20 cellular contexts compared by ENCODE assay signal in genomic region chr7:25633420-25633819, GRCh38.
DNase-seq lines count a peak whose midpoint lies in the region; ATAC-seq, FAIRE-seq and TF ChIP-seq lines count a peak whose summit lies in the region.
"Had no signal": no experiment of that assay in that cellular context is flagged by ENCODE, and none has a peak within 500 bp of the region (broad histone marks: within the 10 kb centered on the region; RNA-seq: fewer than 3 reads in every experiment).

No MANE protein-coding gene starts in this region.

- FAIRE-seq in endometrium (lab: Jason Lieb, UNC): peak; percentile 91
- FAIRE-seq: GM18507 had no signal

- peaks cover 2% of the 10 kb centered on the region for H3K9me3 Mint-ChIP-seq in osteocyte (ENCODE audit: unreplicated experiment)
- H3K9me3 Mint-ChIP-seq: GM23338, H9 had no signal

- H3K4me1 Mint-ChIP-seq in osteocyte (ENCODE audit: unreplicated experiment): peaks cover 65% of the 10 kb centered on the region

- H3K27me3 Mint-ChIP-seq in osteocyte (ENCODE audit: unreplicated experiment): no peaks in the 10 kb centered on the region

- peak overlapping the region; percentile 95 for H3K27ac Mint-ChIP-seq in osteocyte (ENCODE audit: unreplicated experiment)
- H3K27ac Mint-ChIP-seq: GM23338, H9, HFFc6 had no signal

- no peaks in the 10 kb centered on the region for H3K36me3 Mint-ChIP-seq in osteocyte (ENCODE audit: unreplicated experiment)

- DNase-seq in NCI-H2171 treated with DMSO at 0.1 percent for 48 hours (lab: John Stamatoyannopoulos, UW) (peak; percentile 12), NCI-H2171 (lab: John Stamatoyannopoulos, UW) (no peak), osteocyte (ENCODE audit: extremely low spot score, unreplicated experiment) (no peak), NCI-H1417 treated with DMSO at 0.1 percent for 48 hours (lab: John Stamatoyannopoulos, UW) (no peak), posterior vena cava (ENCODE audit: low spot score) (no peak)
- DNase-seq: DMS53; H9; HFFc6; IMR-90; KG1; MG63; NCI-H1105 treated with DMSO at 0.1 percent for 48 hours; NCI-H2029; NCI-H82; NK-92 treated with Interleukin-12 subunit alpha and Interleukin-12 subunit beta, amount 100 ng/mL, for 24 hours; PC-3 had no signal

- intact Hi-C loops in posterior vena cava (cut with DNase I): no loop called here

- ATAC-seq in GM18867 (IDR thresholded peaks at IDR 0.05; ENCODE audit: unreplicated experiment): no peak
- ATAC-seq: GM23338, PC-3 had no signal

- no peak overlapping the region for H3K4me3 Mint-ChIP-seq in osteocyte (ENCODE audit: unreplicated experiment)
- H3K4me3 Mint-ChIP-seq: GM23338, H9, HFFc6 had no signal

- TF ChIP-seq CTCF in osteocyte (IDR thresholded peaks at IDR 0.05): no peak
